1 cellular context compared by ENCODE assay signal in genomic region chr12:53746592-53747491, GRCh38.
TF ChIP-seq lines count a peak whose summit lies in the region.

No MANE protein-coding gene starts in this region.

TF ChIP-seq in H1, 55 proteins besides CTCF, POLR2A, EP300 and RAD21 (continued from another document):
- TF ChIP-seq, protein P1, sequence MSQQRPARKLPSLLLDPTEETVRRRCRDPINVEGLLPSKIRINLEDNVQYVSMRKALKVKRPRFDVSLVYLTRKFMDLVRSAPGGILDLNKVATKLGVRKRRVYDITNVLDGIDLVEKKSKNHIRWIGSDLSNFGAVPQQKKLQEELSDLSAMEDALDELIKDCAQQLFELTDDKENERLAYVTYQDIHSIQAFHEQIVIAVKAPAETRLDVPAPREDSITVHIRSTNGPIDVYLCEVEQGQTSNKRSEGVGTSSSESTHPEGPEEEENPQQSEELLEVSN (IDR thresholded peaks at IDR 0.05): no peak
- TF ChIP-seq NANOG (IDR thresholded peaks at IDR 0.05; ENCODE audit: insufficient read depth, low read depth, low read length, poor library complexity, severe bottlenecking) (peak; percentile 16), CREB1 (IDR thresholded peaks at IDR 0.05) (peak; percentile 45; the same call in 1 of the 2 replicates), SIRT6 (IDR thresholded peaks at IDR 0.05; ENCODE audit: low read length) (no peak), TAF7 (optimal IDR thresholded peaks at IDR 0.05; ENCODE audit: borderline replicate concordance, low read depth, low read length) (peak; percentile 85), MAX (IDR thresholded peaks at IDR 0.05) (0 out of 2 replicates have a peak, but pooled peaks have one; percentile 10), BRCA1 (IDR thresholded peaks at IDR 0.05; ENCODE audit: low read depth, low read length) (no peak), SRF (IDR thresholded peaks at IDR 0.05; ENCODE audit: low read depth, low read length) (no peak), ATF3 (IDR thresholded peaks at IDR 0.05; ENCODE audit: insufficient read depth, low read depth, low read length) (peak; percentile 61; the same call in 1 of the 2 replicates), BCL11A (IDR thresholded peaks at IDR 0.05; ENCODE audit: low read depth in 2 of 2, low read length in 2 of 2) (no peak), TBP (IDR thresholded peaks at IDR 0.05; ENCODE audit: low read depth, low read length) (peak; percentile 16; the same call in 1 of the 2 replicates), PHF8 (conservative IDR thresholded peaks at IDR 0.05; ENCODE audit: low read depth, low read length) (no peak), YY1 (IDR thresholded peaks at IDR 0.05; ENCODE audit: low read depth, low read length) (peak; percentile 71; the same call in 1 of the 2 replicates), TCF12 (IDR thresholded peaks at IDR 0.05; ENCODE audit: low read depth, low read length) (0 out of 2 replicates have a peak, but pooled peaks have one; percentile 52), JUND (IDR thresholded peaks at IDR 0.05; ENCODE audit: low read length) (peak; percentile 58; the same call in 1 of the 2 replicates), RXRA (IDR thresholded peaks at IDR 0.05; ENCODE audit: insufficient read depth, low read depth, low read length) (0 out of 2 replicates have a peak, but pooled peaks have one; percentile 21), ATF2 (IDR thresholded peaks at IDR 0.05; ENCODE audit: low read length) (0 out of 2 replicates have a peak, but pooled peaks have one; percentile 39), GABPA (IDR thresholded peaks at IDR 0.05; ENCODE audit: borderline replicate concordance, insufficient read depth, low read length) (0 out of 2 replicates have a peak, but pooled peaks have one; percentile 57), ASH2L (IDR thresholded peaks at IDR 0.05; ENCODE audit: low read length) (peak; percentile 25), TEAD4 (IDR thresholded peaks at IDR 0.05; ENCODE audit: low read depth, low read length) (peak; percentile 78), TAF1 (IDR thresholded peaks at IDR 0.05; ENCODE audit: low read depth, low read length) (0 out of 2 replicates have a peak, but pooled peaks have one; percentile 20), SIN3A (conservative IDR thresholded peaks at IDR 0.05 in 1 of 2, IDR thresholded peaks at IDR 0.05 in 1 of 2; ENCODE audit: low read depth in 1 of 2, low read length in 2 of 2) (peak in 1 of 2 experiments; percentile 81; a peak in 2 of 4 replicates), CHD2 (IDR thresholded peaks at IDR 0.05; ENCODE audit: low read length) (peak; percentile 62), KDM4A (IDR thresholded peaks at IDR 0.05; ENCODE audit: low read depth, low read length, severe bottlenecking) (no peak), SP2 (IDR thresholded peaks at IDR 0.05; ENCODE audit: low read length) (no peak), KDM1A (IDR thresholded peaks at IDR 0.05; ENCODE audit: borderline replicate concordance, low read length) (no peak; the same call in 1 of the 2 replicates), JUN (IDR thresholded peaks at IDR 0.05; ENCODE audit: low read depth, low read length) (no peak), RBBP5 (IDR thresholded peaks at IDR 0.05; ENCODE audit: borderline replicate concordance, low read depth, low read length) (no peak), MAFK (IDR thresholded peaks at IDR 0.05; ENCODE audit: low read depth, low read length) (no peak)
TF ChIP-seq in H1: peak in this region for 19.
